13 cellular contexts compared by ENCODE assay signal in genomic region chr2:217707116-217707742, GRCh38.
DNase-seq lines count a peak whose midpoint lies in the region; ATAC-seq and TF ChIP-seq lines count a peak whose summit lies in the region.
"Had no signal": no experiment of that assay in that cellular context is flagged by ENCODE, and none has a peak within 500 bp of the region (broad histone marks: within the 10 kb centered on the region; RNA-seq: fewer than 3 reads in every experiment).

No MANE protein-coding gene starts in this region.

- H3K4me3 ChIP-seq in fibroblast of villous mesenchyme (ENCODE audit: low read depth, low read length) (no peak overlapping the region), psoas muscle (no peak overlapping the region)
- H3K4me3 ChIP-seq: colonic mucosa, neural progenitor cell had no signal

- in situ Hi-C loops in SK-MEL-5 (cut with HindIII; ENCODE audit: low pct_unique_long_range_greater_than_20kb, low sequenced_read_pairs): no loop called here

- peaks cover 14% of the 10 kb centered on the region for H3K4me1 ChIP-seq in psoas muscle
- H3K4me1 ChIP-seq: colonic mucosa, neural progenitor cell had no signal

- 25 to 31% (median 27%) methylated on average over 4 of the region's 4 CpGs for whole genome bisulfite sequencing in psoas muscle, 3 donors

- no peaks in the 10 kb centered on the region for H3K36me3 ChIP-seq in psoas muscle (ENCODE audit: insufficient read depth in 1 of 2, low read depth in 1 of 2)
- H3K36me3 ChIP-seq: colonic mucosa, neural progenitor cell had no signal

- TF ChIP-seq CTCF in fibroblast of villous mesenchyme (IDR thresholded peaks at IDR 0.05; ENCODE audit: insufficient read depth, low read depth, low read length): no peak
- no peak for TF ChIP-seq CTCF in psoas muscle (IDR thresholded peaks at IDR 0.05)
- TF ChIP-seq CTCF in GM20000 (IDR thresholded peaks at IDR 0.05; ENCODE audit: extremely low read depth, missing control alignments): no peak

- intact Hi-C loops in psoas muscle (cut with DNase I): no loop called here

- TF ChIP-seq POLR2A in erythroblast (IDR thresholded peaks at IDR 0.05; ENCODE audit: low read length): no peak

- ATAC-seq in psoas muscle (peak in 3 of 4 donors; percentile 47 to 70 (median 56)), HG03280 (IDR thresholded peaks at IDR 0.05; ENCODE audit: unreplicated experiment) (no peak)

- H3K27me3 ChIP-seq in psoas muscle (ENCODE audit: insufficient read depth in 3 of 3, low read length in 2 of 3): no peaks in the 10 kb centered on the region
- H3K27me3 ChIP-seq: colonic mucosa, neural progenitor cell had no signal

- H3K27ac ChIP-seq in psoas muscle: no peak overlapping the region
- H3K27ac ChIP-seq: colonic mucosa, neural progenitor cell had no signal

- peak; percentile 78 for DNase-seq in EH (ENCODE audit: low read depth)
- DNase-seq in SK-MEL-5 (ENCODE audit: low read depth, low spot score): peak; percentile 34
- DNase-seq in fibroblast of villous mesenchyme (ENCODE audit: low read depth): peak; percentile 39
- DNase-seq in psoas muscle: peak; percentile 32 to 68
- DNase-seq in activated effector memory CD4-positive, alpha-beta T cell treated with Interleukin-2 at 50 U/mL for 16 hours: no peak
- no peak for DNase-seq in GM20000 (ENCODE audit: low spot score)
- no peak for DNase-seq in erythroblast (lab: John Stamatoyannopoulos, UW)
- DNase-seq: activated CD4-positive, CD25-positive, alpha-beta regulatory T cell treated with anti-CD3 and anti-CD28 coated beads, Interleukin-2, amount 50 U/mL, for 72 hours; CD4-positive, alpha-beta T cell; colonic mucosa; NCI-H2029 had no signal

- H3K9me3 ChIP-seq in psoas muscle: no peaks in the 10 kb centered on the region
- H3K9me3 ChIP-seq: colonic mucosa had no signal

Comparison
In these comparisons a context has a peak if more than half of its experiments do, and no peak if none do; other contexts are left out.
1. DNase-seq: peak in EH (single experiment), SK-MEL-5 (single experiment), fibroblast of villous mesenchyme (single experiment) and psoas muscle (2 of 2); none in activated effector memory CD4-positive, alpha-beta T cell treated with Interleukin-2 at 50 U/mL for 16 hours (single experiment), GM20000 (single experiment) and erythroblast (0 of 2).